ENCODE assay signal across 22 cellular contexts in genomic region chr3:194514626-194515025, GRCh38. TPM values are rescaled to one million over a fixed set of nuclear protein-coding genes. Genes with fewer than 3 reads are reported as not detected.
DNase-seq lines count a peak whose midpoint lies in the region; ATAC-seq and TF ChIP-seq lines count a peak whose summit lies in the region.
"Had no signal": no experiment of that assay in that cellular context is flagged by ENCODE, and none has a peak within 500 bp of the region (broad histone marks: within the 10 kb centered on the region; RNA-seq: fewer than 3 reads in every experiment).

No MANE protein-coding gene starts in this region.

- H3K27me3 ChIP-seq in GM06990 (replicated peaks; ENCODE audit: control insufficient read depth, insufficient read depth, low read length) (no peaks in the 10 kb centered on the region), H9 (ENCODE audit: insufficient read depth, low read length) (no peaks in the 10 kb centered on the region), endodermal cell (ENCODE audit: control insufficient read depth, insufficient read depth, low read length, poor library complexity, severe bottlenecking) (no peaks in the 10 kb centered on the region), right cardiac atrium (ENCODE audit: control insufficient read depth, insufficient read depth) (no peaks in the 10 kb centered on the region)
- H3K27me3 ChIP-seq: MG63 had no signal

- no peak overlapping the region for H3T11ph ChIP-seq in H9 (ENCODE audit: low read length)

- H3K4me3 Mint-ChIP-seq in H9 (no peak overlapping the region), endodermal cell (no peak overlapping the region)
- H3K4me3 Mint-ChIP-seq: CD4-positive, alpha-beta T cell had no signal

- DNase-seq in GM06990 (ENCODE audit: extremely low read depth, insufficient read length) (no peak), H9 (no peak), OCI-M1 (lab: John Stamatoyannopoulos, UW) (peak; percentile 3), endodermal cell (no peak), right cardiac atrium (no peak), DMS79 (lab: John Stamatoyannopoulos, UW) (no peak), HK-2 (ENCODE audit: unreplicated experiment) (no peak)
- DNase-seq: Calu3, DND-41, GDM1, KG1, MG63, NCI-H1436, NCI-H2029 treated with DMSO at 0.1 percent for 48 hours, NCI-H524, SK-N-SH, T-helper 1 cell had no signal

- peak; percentile 30 for TF ChIP-seq CTCF in GM06990 (IDR thresholded peaks at IDR 0.05; ENCODE audit: insufficient read depth, low read length, poor library complexity, severe bottlenecking)
- peak; percentile 47; the same call in 2 of the 3 replicates for TF ChIP-seq CTCF in H9 (conservative IDR thresholded peaks at IDR 0.05)
- peak; percentile 61 for TF ChIP-seq CTCF in endodermal cell (conservative IDR thresholded peaks at IDR 0.05)

- no peak overlapping the region for H4K8ac ChIP-seq in H9 (replicated peaks; ENCODE audit: insufficient read length, low read depth, low read length)

- WGBS in H9 (ENCODE audit: extremely low coverage, insufficient read length, low lambda C conversion rate) = no CpG with 5 or more reads among the region's 4 CpGs
- 78% methylated on average over 3 of the region's 4 CpGs; no CpG with 5 or more reads in 1 of the 2 experiments for WGBS in endodermal cell (ENCODE audit: insufficient coverage in 1 of 2, insufficient read length in 1 of 2), 2 experiments
- WGBS in right cardiac atrium = 38% methylated on average over 4 of the region's 4 CpGs

- no peak overlapping the region for H3K27ac Mint-ChIP-seq in H9
- H3K27ac Mint-ChIP-seq in endodermal cell = no peak overlapping the region
- H3K27ac Mint-ChIP-seq: CD4-positive, alpha-beta T cell had no signal

- no peak overlapping the region for H3K4ac ChIP-seq in H9 (ENCODE audit: low read depth, low read length)

- no peak for ATAC-seq in right cardiac atrium
- ATAC-seq: Panc1, Right ventricle myocardium inferior had no signal

- no peak overlapping the region for H2AK5ac ChIP-seq in H9 (ENCODE audit: insufficient read length, low read length)

- H2BK20ac ChIP-seq in H9 (ENCODE audit: low read depth, low read length, poor library complexity, severe bottlenecking) = no peak overlapping the region

- H3K79me1 ChIP-seq in H9 (ENCODE audit: insufficient read depth, low read depth, low read length, poor library complexity, severe bottlenecking) = no peaks in the 10 kb centered on the region

- H3K9me3 ChIP-seq in H9 (ENCODE audit: control insufficient read depth, low read depth, low read length) (no peaks in the 10 kb centered on the region), endodermal cell (ENCODE audit: control insufficient read depth, low read length) (no peaks in the 10 kb centered on the region), right cardiac atrium (ENCODE audit: control insufficient read depth, low read length) (no peaks in the 10 kb centered on the region)
- H3K9me3 ChIP-seq: HAP-1, SK-N-SH had no signal

- intact Hi-C loops in right cardiac atrium (cut with DNase I) = no loop called here

- H3K9me3 Mint-ChIP-seq in H9 (no peaks in the 10 kb centered on the region), endodermal cell (no peaks in the 10 kb centered on the region)
- H3K9me3 Mint-ChIP-seq: CD4-positive, alpha-beta T cell had no signal

- H3K9ac ChIP-seq in H9 (ENCODE audit: extremely low read depth, insufficient read length, low read length) = no peak overlapping the region
- H3K9ac ChIP-seq in endodermal cell (ENCODE audit: extremely low read depth, low read length, poor library complexity, severe bottlenecking) = no peak overlapping the region
- H3K9ac ChIP-seq: SK-N-SH had no signal

- H3K4me3 ChIP-seq in GM06990 (replicated peaks; ENCODE audit: low read depth, low read length) = no peak overlapping the region
- H3K4me3 ChIP-seq in endodermal cell (ENCODE audit: low read length) = no peak overlapping the region
- no peak overlapping the region for H3K4me3 ChIP-seq in right cardiac atrium (ENCODE audit: low read length)
- H3K4me3 ChIP-seq: HAP-1, MG63 had no signal

- H3K27ac ChIP-seq in H9 (ENCODE audit: insufficient read length, low read depth, low read length) (no peak overlapping the region), endodermal cell (ENCODE audit: low read depth, low read length) (no peak overlapping the region), right cardiac atrium (ENCODE audit: low read length) (no peak overlapping the region)
- H3K27ac ChIP-seq: HL-60 had no signal

- H2BK15ac ChIP-seq in H9 (ENCODE audit: low read depth, low read length) = no peak overlapping the region

- H2BK5ac ChIP-seq in H9 (ENCODE audit: insufficient read length, low read length) = no peak overlapping the region

- no peak overlapping the region for H3K23ac ChIP-seq in H9 (ENCODE audit: insufficient read length, low read depth, low read length)

- H3K4me1 Mint-ChIP-seq in H9 (peaks cover 18 to 20% of the 10 kb centered on the region in 2 experiments), endodermal cell (peaks cover 15% of the 10 kb centered on the region)

- H3K27me3 Mint-ChIP-seq in H9 (ENCODE audit: low read depth) (no peaks in the 10 kb centered on the region; the same call in 1 of the 2 replicates), endodermal cell (ENCODE audit: insufficient read depth) (no peaks in the 10 kb centered on the region)
- H3K27me3 Mint-ChIP-seq: CD4-positive, alpha-beta T cell had no signal

- no peaks in the 10 kb centered on the region for H3K79me2 ChIP-seq in H9 (ENCODE audit: insufficient read depth, low read length)

- no peaks in the 10 kb centered on the region for H3K4me1 ChIP-seq in H9 (ENCODE audit: insufficient read depth, low read length)
- peaks cover 4% of the 10 kb centered on the region for H3K4me1 ChIP-seq in endodermal cell (ENCODE audit: control insufficient read depth, insufficient read depth, low read length)
- no peaks in the 10 kb centered on the region for H3K4me1 ChIP-seq in right cardiac atrium (ENCODE audit: control insufficient read depth, insufficient read depth, low read length)
- H3K4me1 ChIP-seq: HAP-1 had no signal

- no peaks in the 10 kb centered on the region for H4K20me1 ChIP-seq in H9 (ENCODE audit: control insufficient read depth, insufficient read depth, insufficient read length)

- no peak overlapping the region for H3K4me2 ChIP-seq in H9 (ENCODE audit: insufficient read depth, insufficient read length, low read length)
- H3K4me2 ChIP-seq: SK-N-SH had no signal

- no peak overlapping the region for H2AFZ ChIP-seq in H9 (ENCODE audit: low read length)

- no peak overlapping the region for H3K56ac ChIP-seq in H9 (ENCODE audit: insufficient read length, low read depth, low read length)

- no peak overlapping the region for H4K5ac ChIP-seq in H9 (ENCODE audit: insufficient read length, low read depth, low read length)

- H3K36me3 Mint-ChIP-seq in H9 (ENCODE audit: insufficient read depth in 1 of 3, low read depth in 3 of 3) (no peaks in the 10 kb centered on the region), endodermal cell (ENCODE audit: low read depth) (no peaks in the 10 kb centered on the region)

- no peaks in the 10 kb centered on the region for H3K23me2 ChIP-seq in H9 (ENCODE audit: insufficient read length, low read depth, low read length, poor library complexity, severe bottlenecking)

- H3K14ac ChIP-seq in H9 (ENCODE audit: insufficient read depth, low read length) = no peak overlapping the region

- H4K91ac ChIP-seq in H9 (ENCODE audit: insufficient read length, low read depth, low read length) = no peak overlapping the region

- H2BK12ac ChIP-seq in H9 (ENCODE audit: insufficient read length, low read depth, low read length) = no peak overlapping the region

- no peak overlapping the region for H2BK120ac ChIP-seq in H9 (ENCODE audit: low read depth, low read length, poor library complexity, severe bottlenecking)

- H3K36me3 ChIP-seq in GM06990 (ENCODE audit: control insufficient read depth, insufficient read depth, low read length) (no peaks in the 10 kb centered on the region), endodermal cell (ENCODE audit: control insufficient read depth, insufficient read depth, low read length) (no peaks in the 10 kb centered on the region)
- H3K36me3 ChIP-seq: HAP-1, MG63 had no signal

- no peak overlapping the region for H3K18ac ChIP-seq in H9 (ENCODE audit: insufficient read length, low read depth, low read length)

RNA-seq across cellular contexts. Expression of gene ATP13A3, which starts 27.8 kb away (rescaled TPM):
- total RNA-seq in H9 (2021) (75.8 and 78.5 TPM in 2 replicates), endodermal cell (100 to 1,000 TPM in 1 of 2 donors, 10 to 100 TPM in 1; 99.7 to 125 TPM), right cardiac atrium (100 to 1,000 TPM in 1 of 4 donors, 10 to 100 TPM in 3; 79.9 to 194 (median 93.6) TPM)
- polyA plus RNA-seq in endodermal cell (2013, experiment 1 of 2) = 53.3 TPM
- polyA plus RNA-seq in endodermal cell (2013, experiment 2 of 2) = 55.0 TPM
- 28.2 TPM for polyA plus RNA-seq in right cardiac atrium
